In genomic region chr1:159923203-159924024, GRCh38 we compare ENCODE assay signal across 8 cellular contexts. TPM values are rescaled to one million over a fixed set of nuclear protein-coding genes. Genes with fewer than 3 reads are reported as not detected.
DNase-seq lines count a peak whose midpoint lies in the region; ATAC-seq and TF ChIP-seq lines count a peak whose summit lies in the region.

No MANE protein-coding gene starts in this region.

- H3K4me3 ChIP-seq in AG04449 (ENCODE audit: low read depth, low read length) (peak overlapping the region; percentile 99), epithelial cell of esophagus (ENCODE audit: low read length) (peak overlapping the region; percentile 96)
- peak overlapping the region; percentile 95 for H3K4me3 ChIP-seq in naive thymus-derived CD4-positive, alpha-beta T cell (ENCODE audit: low read length)

- peak overlapping the region; percentile 98 for H3K27ac Mint-ChIP-seq in activated CD8-positive, alpha-beta memory T cell treated with anti-CD3 and anti-CD28 coated beads, Interleukin-2, amount 10 ng/mL, durations not matched to agents 7 days and 5 days
- peak overlapping the region; percentile 96 to 100 (median 99) for H3K27ac Mint-ChIP-seq in naive thymus-derived CD4-positive, alpha-beta T cell

- peak overlapping the region; percentile 95 for H3K4me3 Mint-ChIP-seq in activated CD8-positive, alpha-beta memory T cell treated with anti-CD3 and anti-CD28 coated beads, Interleukin-2, amount 10 ng/mL, durations not matched to agents 7 days and 5 days
- peak overlapping the region; percentile 88 to 99 (median 94) for H3K4me3 Mint-ChIP-seq in naive thymus-derived CD4-positive, alpha-beta T cell

- no peaks in the 10 kb centered on the region for H3K27me3 Mint-ChIP-seq in activated CD8-positive, alpha-beta memory T cell treated with anti-CD3 and anti-CD28 coated beads, Interleukin-2, amount 10 ng/mL, durations not matched to agents 7 days and 5 days
- peaks cover 0 to 11% (median 0%) of the 10 kb centered on the region in 5 donors for H3K27me3 Mint-ChIP-seq in naive thymus-derived CD4-positive, alpha-beta T cell

- H3K36me3 ChIP-seq in naive thymus-derived CD4-positive, alpha-beta T cell (ENCODE audit: control insufficient read depth in 2 of 3, insufficient read depth in 3 of 3, low read length in 3 of 3), result peaks cover 4 to 35% (median 5%) of the 10 kb centered on the region in 3 experiments

- H3K9me3 Mint-ChIP-seq in activated CD8-positive, alpha-beta memory T cell treated with anti-CD3 and anti-CD28 coated beads, Interleukin-2, amount 10 ng/mL, durations not matched to agents 7 days and 5 days (ENCODE audit: low read depth), result no peaks in the 10 kb centered on the region
- peaks cover 0 to 10% (median 0%) of the 10 kb centered on the region in 11 donors for H3K9me3 Mint-ChIP-seq in naive thymus-derived CD4-positive, alpha-beta T cell

- H3K27me3 ChIP-seq in naive thymus-derived CD4-positive, alpha-beta T cell (ENCODE audit: control insufficient read depth in 2 of 2, insufficient read depth in 2 of 2, low read length in 2 of 2), result no peaks in the 10 kb centered on the region

- peaks cover 57% of the 10 kb centered on the region for H3K4me1 Mint-ChIP-seq in activated CD8-positive, alpha-beta memory T cell treated with anti-CD3 and anti-CD28 coated beads, Interleukin-2, amount 10 ng/mL, durations not matched to agents 7 days and 5 days
- H3K4me1 Mint-ChIP-seq in naive thymus-derived CD4-positive, alpha-beta T cell, result peaks cover 44 to 70% (median 51%) of the 10 kb centered on the region in 7 donors

- intact Hi-C loops in naive thymus-derived CD4-positive, alpha-beta T cell (cut with micrococcal nuclease), result loop anchor here (1.0 to 10.0 kb wide), 13 partner anchors 32 to 1841 kb away; partner anchors contain the start of genes AIM2 (in 1 of the 2), ATF6 (in 1 of the 2), COPA (in 1 of the 2) and DCAF8 (in 1 of the 2)

- DNase-seq in AG04449 (ENCODE audit: low read depth, low spot score) (no peak), NK-92 (lab: John Stamatoyannopoulos, UW; ENCODE audit: unreplicated experiment) (peak; percentile 68), epithelial cell of esophagus (ENCODE audit: low read depth) (peak; percentile 90)
- peak; percentile 91 for DNase-seq in activated CD8-positive, alpha-beta memory T cell treated with anti-CD3 and anti-CD28 coated beads, Interleukin-2, amount 10 ng/mL, durations not matched to agents 7 days and 5 days
- DNase-seq in naive thymus-derived CD4-positive, alpha-beta T cell, result peak; percentile 81 to 97 (median 95)
- peak; percentile 83 for DNase-seq in stimulated activated naive CD4-positive, alpha-beta T cell treated with Interleukin-2 at 50 U/mL for 16 hours (lab: John Stamatoyannopoulos, UW)

- CTCF ChIA-PET in AG04449 (lab: Yijun Ruan, JAX), result interaction anchor here (1.0 to 23.7 kb wide), 7 partner anchors 14 to 452 kb away, joined by 3 to 1031 read pairs (median 6); no protein-coding TSS in a partner anchor
- CTCF ChIA-PET in activated CD8-positive, alpha-beta memory T cell treated with anti-CD3 and anti-CD28 coated beads, Interleukin-2, amount 10 ng/mL, durations not matched to agents 7 days and 5 days (lab: Charles Lee), result interaction anchor here (0.6 to 7.6 kb wide), 9 partner anchors 12 to 298 kb away, joined by 3 to 69 read pairs (median 6); no protein-coding TSS in a partner anchor
- CTCF ChIA-PET in naive thymus-derived CD4-positive, alpha-beta T cell (lab: Charles Lee), result interaction anchor here (0.7 to 6.3 kb wide), 7 partner anchors 11 to 141 kb away, joined by 3 to 34 read pairs (median 4); no protein-coding TSS in a partner anchor

- H3K36me3 Mint-ChIP-seq in activated CD8-positive, alpha-beta memory T cell treated with anti-CD3 and anti-CD28 coated beads, Interleukin-2, amount 10 ng/mL, durations not matched to agents 7 days and 5 days, result peaks cover 40% of the 10 kb centered on the region
- peaks cover under 1 to 39% (median 6%) of the 10 kb centered on the region in 5 donors for H3K36me3 Mint-ChIP-seq in naive thymus-derived CD4-positive, alpha-beta T cell

- ATAC-seq in GM19023 (IDR thresholded peaks at IDR 0.05; ENCODE audit: unreplicated experiment) (peak; percentile 25), HG03175 (IDR thresholded peaks at IDR 0.05; ENCODE audit: unreplicated experiment) (peak; percentile 45)
- peak; percentile 50 for ATAC-seq in activated CD8-positive, alpha-beta memory T cell treated with anti-CD3 and anti-CD28 coated beads, Interleukin-2, amount 10 ng/mL, durations not matched to agents 7 days and 5 days
- ATAC-seq in naive thymus-derived CD4-positive, alpha-beta T cell, result peak; percentile 72

- no peak for TF ChIP-seq CTCF in AG04449 (IDR thresholded peaks at IDR 0.05; ENCODE audit: insufficient read depth, low read length, missing control alignments)
- TF ChIP-seq CTCF in epithelial cell of esophagus (IDR thresholded peaks at IDR 0.05; ENCODE audit: insufficient read depth, low read depth, low read length, missing control alignments), result no peak

- peak overlapping the region; percentile 95 for H3K27ac ChIP-seq in naive thymus-derived CD4-positive, alpha-beta T cell (ENCODE audit: low read depth, low read length)

- POLR2A ChIA-PET in AG04449 (lab: Yijun Ruan, JAX), result interaction anchor here (0.7 to 2.7 kb wide), 4 partner anchors 8 to 693 kb away, joined by 3 to 18 read pairs (median 6); no protein-coding TSS in a partner anchor
- POLR2A ChIA-PET in naive thymus-derived CD4-positive, alpha-beta T cell (lab: Charles Lee), result interaction anchor here (0.7 to 4.6 kb wide), 10 partner anchors 8 to 1892 kb away, joined by 3 to 30 read pairs (median 6); partner anchors contain the start of genes DUSP23, IGSF8, IGSF9 and PIGM

- H3K9me3 ChIP-seq in naive thymus-derived CD4-positive, alpha-beta T cell (ENCODE audit: control insufficient read depth in 2 of 3, low read length in 3 of 3), result no peaks in the 10 kb centered on the region

- H3K4me1 ChIP-seq in naive thymus-derived CD4-positive, alpha-beta T cell (ENCODE audit: control insufficient read depth in 2 of 2, insufficient read depth in 2 of 2, low read length in 2 of 2), result peaks cover 27 to 35% of the 10 kb centered on the region in 2 donors

RNA-seq across cellular contexts. Expression of gene TAGLN2, which starts 1.9 kb away (rescaled TPM):
- 100 to 1,000 TPM; 479 to 513 TPM for total RNA-seq in activated CD8-positive, alpha-beta memory T cell treated with anti-CD3 and anti-CD28 coated beads, Interleukin-2, amount 10 ng/mL, durations not matched to agents 7 days and 5 days
- 100 to 1,000 TPM; 116 to 450 (median 284) TPM for total RNA-seq in naive thymus-derived CD4-positive, alpha-beta T cell
- 100 to 1,000 TPM; 449 to 662 TPM for polyA plus RNA-seq in naive thymus-derived CD4-positive, alpha-beta T cell

RNA-seq across cellular contexts. Expression of gene IGSF9, which starts 22.0 kb away (rescaled TPM):
- total RNA-seq in activated CD8-positive, alpha-beta memory T cell treated with anti-CD3 and anti-CD28 coated beads, Interleukin-2, amount 10 ng/mL, durations not matched to agents 7 days and 5 days, result not detected
- under 1 TPM in 1 of 5 experiments, not detected in 4; 0.12 TPM for total RNA-seq in naive thymus-derived CD4-positive, alpha-beta T cell
- under 1 TPM in 1 of 2 donors, not detected in 1; 0.12 TPM for polyA plus RNA-seq in naive thymus-derived CD4-positive, alpha-beta T cell

RNA-seq across cellular contexts. Expression of gene CFAP45, which starts 23.4 kb away (rescaled TPM):
- 1 to 10 TPM; 1.3 to 1.6 TPM for total RNA-seq in activated CD8-positive, alpha-beta memory T cell treated with anti-CD3 and anti-CD28 coated beads, Interleukin-2, amount 10 ng/mL, durations not matched to agents 7 days and 5 days
- total RNA-seq in naive thymus-derived CD4-positive, alpha-beta T cell, result 1 to 10 TPM in 2 of 5 experiments, under 1 TPM in 3; 0.53 to 2.8 (median 0.92) TPM
- polyA plus RNA-seq in naive thymus-derived CD4-positive, alpha-beta T cell, result under 1 TPM; 0.17 to 0.57 TPM

RNA-seq across cellular contexts. Expression of gene SLAMF9, which starts 30.6 kb away (rescaled TPM):
- not detected for total RNA-seq in activated CD8-positive, alpha-beta memory T cell treated with anti-CD3 and anti-CD28 coated beads, Interleukin-2, amount 10 ng/mL, durations not matched to agents 7 days and 5 days
- not detected for total RNA-seq in naive thymus-derived CD4-positive, alpha-beta T cell
- not detected for polyA plus RNA-seq in naive thymus-derived CD4-positive, alpha-beta T cell
